ENCODE assay signal across 27 cellular contexts in genomic region chr1:235375919-235376600, GRCh38.
"Had no signal": no experiment of that assay in that cellular context is flagged by ENCODE, and none has a peak within 500 bp of the region (broad histone marks: within the 10 kb centered on the region; RNA-seq: fewer than 3 reads in every experiment).

No MANE protein-coding gene starts in this region.

- H3K9ac ChIP-seq: neural progenitor cell had no signal

- H3K27me3 ChIP-seq: heart right ventricle, neural progenitor cell, sigmoid colon, stomach, suprapubic skin, transverse colon had no signal

- H3K36me3 ChIP-seq: transverse colon had no signal

- H3K27me3 Mint-ChIP-seq: activated CD4-positive, alpha-beta memory T cell treated with anti-CD3 and anti-CD28 coated beads for 36 hours; activated CD8-positive, alpha-beta memory T cell treated with anti-CD3 and anti-CD28 coated beads, Interleukin-2, amount 10 ng/mL, durations not matched to agents 7 days and 5 days; activated naive CD8-positive, alpha-beta T cell; naive B cell; stimulated activated memory B cell treated with anti-CD40 and anti-IgM and Interleukin-4, amounts not matched to agents 10 μg/mL and 1 μg/mL and 100 μg/mL, for 72 hours had no signal

- DNase-seq: activated CD4-positive, alpha-beta memory T cell treated with anti-CD3 and anti-CD28 coated beads for 36 hours; activated CD4-positive, alpha-beta T cell treated with anti-CD3 and anti-CD28 coated beads for 4 hours; activated CD4-positive, CD25-positive, alpha-beta regulatory T cell; activated CD8-positive, alpha-beta memory T cell treated with anti-CD3 and anti-CD28 coated beads, Interleukin-2, amount 10 ng/mL, durations not matched to agents 7 days and 5 days; activated gamma-delta T cell treated with Interleukin-2 at 50 U/mL for 16 hours; activated T-cell treated with anti-CD3 and anti-CD28 coated beads for 4 hours; amniotic stem cell; cerebellar nuclear complex; heart right ventricle; lower lobe of right lung; mesendoderm; naive B cell; sigmoid colon; stimulated activated CD4-positive, alpha-beta T cell treated with anti-CD3 and anti-CD28 coated beads, Interleukin-15, amount 100 ng/mL, for 24 hours; stomach; T1000; transverse colon had no signal

- H3K9me3 ChIP-seq: heart right ventricle, lower lobe of right lung, sigmoid colon, stomach, suprapubic skin, transverse colon had no signal

- H3K4me1 ChIP-seq: heart right ventricle, lower lobe of right lung, neural progenitor cell, sigmoid colon, stomach, suprapubic skin, transverse colon had no signal

- H3K4me1 Mint-ChIP-seq: activated CD8-positive, alpha-beta memory T cell treated with anti-CD3 and anti-CD28 coated beads, Interleukin-2, amount 10 ng/mL, durations not matched to agents 7 days and 5 days; neural progenitor cell; stimulated activated memory B cell treated with anti-CD40 and anti-IgM and Interleukin-4, amounts not matched to agents 10 μg/mL and 1 μg/mL and 100 μg/mL, for 72 hours had no signal

- H3K27ac Mint-ChIP-seq: activated CD4-positive, alpha-beta memory T cell treated with anti-CD3 and anti-CD28 coated beads for 36 hours; activated CD8-positive, alpha-beta memory T cell treated with anti-CD3 and anti-CD28 coated beads, Interleukin-2, amount 10 ng/mL, durations not matched to agents 7 days and 5 days; activated naive CD8-positive, alpha-beta T cell; activated T-helper 1 cell treated with anti-CD3 and anti-CD28 coated beads, Interleukin-12 subunit alpha, Interleukin-12 subunit beta, Interleukin-2, Interleukin-4 antibody, amounts not matched to agents 30 ng/mL and 10 ng/mL and 1 ng/mL, durations not matched to agents 14 hours and 24 hours and 36 hours; neural progenitor cell; stimulated activated memory B cell treated with anti-CD40 and anti-IgM and Interleukin-4, amounts not matched to agents 10 μg/mL and 1 μg/mL and 100 μg/mL, for 72 hours; T-helper 1 cell treated with Interleukin-12 subunit alpha and Interleukin-12 subunit beta and Interleukin-4 antibody, amounts not matched to agents 30 μg/mL and 1 μg/mL, for 36 hours had no signal

- ATAC-seq: activated CD8-positive, alpha-beta memory T cell treated with anti-CD3 and anti-CD28 coated beads, Interleukin-2, amount 10 ng/mL, durations not matched to agents 7 days and 5 days; heart right ventricle; left lobe of liver; lower lobe of right lung; stimulated activated memory B cell treated with anti-CD40 and anti-IgM and Interleukin-4, amounts not matched to agents 10 μg/mL and 1 μg/mL and 100 μg/mL, for 72 hours had no signal

- H3K4me3 Mint-ChIP-seq: activated CD4-positive, alpha-beta memory T cell treated with anti-CD3 and anti-CD28 coated beads for 36 hours; activated CD8-positive, alpha-beta memory T cell treated with anti-CD3 and anti-CD28 coated beads, Interleukin-2, amount 10 ng/mL, durations not matched to agents 7 days and 5 days; activated naive CD8-positive, alpha-beta T cell; activated T-helper 1 cell treated with anti-CD3 and anti-CD28 coated beads, Interleukin-12 subunit alpha, Interleukin-12 subunit beta, Interleukin-2, Interleukin-4 antibody, amounts not matched to agents 30 ng/mL and 10 ng/mL and 1 ng/mL, durations not matched to agents 14 hours and 24 hours and 36 hours; naive B cell; neural progenitor cell; stimulated activated memory B cell treated with anti-CD40 and anti-IgM and Interleukin-4, amounts not matched to agents 10 μg/mL and 1 μg/mL and 100 μg/mL, for 72 hours; T-helper 1 cell treated with Interleukin-12 subunit alpha and Interleukin-12 subunit beta and Interleukin-4 antibody, amounts not matched to agents 30 μg/mL and 1 μg/mL, for 36 hours had no signal

- FAIRE-seq: endometrium, urothelium cell line had no signal

- H3K4me3 ChIP-seq: heart right ventricle, lower lobe of right lung, neural progenitor cell, sigmoid colon, smooth muscle cell, stomach, suprapubic skin, transverse colon had no signal

- H3K27ac ChIP-seq: heart right ventricle, lower lobe of right lung, neural progenitor cell, sigmoid colon, stomach, suprapubic skin, transverse colon had no signal

- H3K9me3 Mint-ChIP-seq: activated T-helper 1 cell treated with anti-CD3 and anti-CD28 coated beads, Interleukin-12 subunit alpha, Interleukin-12 subunit beta, Interleukin-2, Interleukin-4 antibody, amounts not matched to agents 30 ng/mL and 10 ng/mL and 1 ng/mL, durations not matched to agents 14 hours and 24 hours and 36 hours; stimulated activated memory B cell treated with anti-CD40 and anti-IgM and Interleukin-4, amounts not matched to agents 10 μg/mL and 1 μg/mL and 100 μg/mL, for 72 hours; T-helper 1 cell treated with Interleukin-12 subunit alpha and Interleukin-12 subunit beta and Interleukin-4 antibody, amounts not matched to agents 30 μg/mL and 1 μg/mL, for 36 hours had no signal
